Comparison of ENCODE assay signal across 2 cellular contexts in genomic region chr17:59853168-59853918, GRCh38.
A peak's percentile ranks its signal among the peaks of the same experiment; 100 is the strongest.
TF ChIP-seq lines count a peak whose summit lies in the region.

No MANE protein-coding gene starts in this region.

TF ChIP-seq in K562, 482 proteins besides CTCF, POLR2A, EP300 and RAD21 (continued from another document and continues in another):
- TF ChIP-seq HINFP (tag; conservative IDR thresholded peaks at IDR 0.05; ENCODE audit: low read depth) (0 out of 2 replicates have a peak, but pooled peaks have one; percentile 11), TSC22D4 (tag; IDR thresholded peaks at IDR 0.05) (no peak), ADNP (tag; IDR thresholded peaks at IDR 0.05) (no peak), ATF4 (CRISPR knock-in tag; IDR thresholded peaks at IDR 0.05) (no peak), E2F5 (CRISPR knock-in tag; IDR thresholded peaks at IDR 0.05) (no peak), ZNF133 (CRISPR knock-in tag; IDR thresholded peaks at IDR 0.05) (no peak), HDGF (IDR thresholded peaks at IDR 0.05) (no peak), XRCC5 (IDR thresholded peaks at IDR 0.05; ENCODE audit: low read depth, low read length) (no peak), NFATC3 (IDR thresholded peaks at IDR 0.05) (no peak), HDAC1 (IDR thresholded peaks at IDR 0.05) (no peak), ZNF449 (CRISPR knock-in tag; IDR thresholded peaks at IDR 0.05) (no peak), ZNF76 (CRISPR knock-in tag; IDR thresholded peaks at IDR 0.05; ENCODE audit: borderline replicate concordance) (no peak), ZNF197 (CRISPR knock-in tag; IDR thresholded peaks at IDR 0.05; ENCODE audit: low read depth) (no peak), ZNF124 (CRISPR knock-in tag; IDR thresholded peaks at IDR 0.05) (no peak), CREB3 (tag; conservative IDR thresholded peaks at IDR 0.05; ENCODE audit: low read depth) (no peak), DNMT1 (IDR thresholded peaks at IDR 0.05) (no peak), MLLT1 (IDR thresholded peaks at IDR 0.05) (no peak), SRSF7 (optimal IDR thresholded peaks at IDR 0.05; ENCODE audit: low read depth, low read length) (no peak), NCOR1 (IDR thresholded peaks at IDR 0.05) (no peak), RBM22 (IDR thresholded peaks at IDR 0.05; ENCODE audit: low read depth, low read length, poor library complexity, severe bottlenecking) (no peak), RFX5 (IDR thresholded peaks at IDR 0.05; ENCODE audit: low read depth, low read length) (no peak), PPARD (CRISPR knock-in tag; IDR thresholded peaks at IDR 0.05) (no peak), TCF3 (CRISPR knock-in tag; IDR thresholded peaks at IDR 0.05) (no peak)

TF ChIP-seq in HepG2, 621 proteins besides CTCF, POLR2A, EP300 and RAD21 (continued from another document and continues in another):
- TF ChIP-seq AHDC1 (CRISPR knock-in tag; IDR thresholded peaks at IDR 0.05; ENCODE audit: borderline replicate concordance) (peak; percentile 91), MATR3 (CRISPR knock-in tag; IDR thresholded peaks at IDR 0.05) (no peak), NCOA1 (CRISPR knock-in tag; IDR thresholded peaks at IDR 0.05) (peak; percentile 91), ZNF256 (CRISPR knock-in tag; conservative IDR thresholded peaks at IDR 0.05) (0 out of 2 replicates have a peak, but pooled peaks have one; percentile 40), ZC3H4 (CRISPR knock-in tag; IDR thresholded peaks at IDR 0.05; ENCODE audit: borderline replicate concordance) (peak; percentile 13; the same call in 1 of the 2 replicates), ZBTB1 (CRISPR knock-in tag; IDR thresholded peaks at IDR 0.05; ENCODE audit: borderline replicate concordance) (no peak), KDM4B (CRISPR knock-in tag; IDR thresholded peaks at IDR 0.05) (peak; percentile 98), EED (CRISPR knock-in tag; IDR thresholded peaks at IDR 0.05) (no peak), AKNA (CRISPR knock-in tag; IDR thresholded peaks at IDR 0.05; ENCODE audit: borderline replicate concordance) (no peak), ZNF446 (CRISPR knock-in tag; IDR thresholded peaks at IDR 0.05) (no peak), ZNF414 (CRISPR knock-in tag; IDR thresholded peaks at IDR 0.05) (peak; percentile 94; the same call in 1 of the 2 replicates), PCBP2 (optimal IDR thresholded peaks at IDR 0.05; ENCODE audit: low read depth, low read length, poor library complexity, severe bottlenecking) (no peak), NCOR1 (IDR thresholded peaks at IDR 0.05; ENCODE audit: borderline replicate concordance, low read length) (peak; percentile 58; the same call in 1 of the 2 replicates), ZNF142 (CRISPR knock-in tag; IDR thresholded peaks at IDR 0.05) (peak; percentile 42; the same call in 1 of the 2 replicates), CEBPZ (IDR thresholded peaks at IDR 0.05; ENCODE audit: low read length) (no peak), HES4 (CRISPR knock-in tag; IDR thresholded peaks at IDR 0.05; ENCODE audit: borderline replicate concordance) (no peak), KDM1A (CRISPR knock-in tag; IDR thresholded peaks at IDR 0.05) (peak; percentile 81; the same call in 1 of the 2 replicates), PTBP1 (IDR thresholded peaks at IDR 0.05; ENCODE audit: low read depth, low read length, poor library complexity, severe bottlenecking) (no peak), TFE3 (CRISPR knock-in tag; IDR thresholded peaks at IDR 0.05) (peak; percentile 93)
